8 cellular contexts compared by ENCODE assay signal in genomic region chr3:15629860-15630597, GRCh38. TPM values are rescaled to one million over a fixed set of nuclear protein-coding genes. Genes with fewer than 3 reads are reported as not detected.
DNase-seq lines count a peak whose midpoint lies in the region; ATAC-seq and TF ChIP-seq lines count a peak whose summit lies in the region.

No MANE protein-coding gene starts in this region.

- H3K4me1 ChIP-seq in A673 (ENCODE audit: insufficient read depth, low read length, poor library complexity, severe bottlenecking) (peaks cover 22% of the 10 kb centered on the region), liver (ENCODE audit: control insufficient read depth in 4 of 4, insufficient read depth in 4 of 4, low read length in 3 of 4) (peaks cover 0 to 24% (median 11%) of the 10 kb centered on the region in 4 donors)

- H3K9me3 ChIP-seq in A673 (ENCODE audit: low read depth, low read length, poor library complexity, severe bottlenecking) (no peaks in the 10 kb centered on the region), liver (ENCODE audit: control insufficient read depth in 4 of 4, low read length in 3 of 4) (no peaks in the 10 kb centered on the region)

- H3K4me3 ChIP-seq in A673 (ENCODE audit: low read depth, low read length, poor library complexity, severe bottlenecking) (peak overlapping the region; percentile 20), coronary artery (peak overlapping the region; percentile 59), liver (ENCODE audit: low read depth in 1 of 3, low read length in 3 of 3) (peak overlapping the region in 1 of 3 donors; percentile 15)

- H3K27ac ChIP-seq in A673 (ENCODE audit: low read depth, low read length, poor library complexity, severe bottlenecking) (no peak overlapping the region), VCaP (peak overlapping the region; percentile 84), coronary artery (peak overlapping the region in 1 of 2 donors; percentile 0), liver (ENCODE audit: low read depth in 1 of 2, low read length in 2 of 2) (peak overlapping the region in 1 of 2 donors; percentile 27)

- POLR2A ChIA-PET in A673 (lab: Charles Lee; ENCODE audit: low non-redundant PET) = no interaction called here

- peak; percentile 87 for DNase-seq in A673 (ENCODE audit: low spot score)
- DNase-seq in NCI-H2029 treated with DMSO at 0.1 percent for 48 hours (lab: John Stamatoyannopoulos, UW) = peak; percentile 60
- no peak for DNase-seq in coronary artery (ENCODE audit: low spot score)
- DNase-seq in stimulated activated CD8-positive, alpha-beta memory T cell treated with anti-CD3 and anti-CD28 coated beads, Interleukin-12 subunit alpha, Interleukin-12 subunit beta, amount 100 ng/mL, for 4 hours (ENCODE audit: low read depth) = peak; percentile 25

- H3K9ac ChIP-seq in liver (ENCODE audit: low read depth in 1 of 2, low read length in 2 of 2) = peak overlapping the region; percentile 43 to 61

- peak; percentile 79 to 82 for TF ChIP-seq RAD21 in liver (IDR thresholded peaks at IDR 0.05)

- H3K36me3 ChIP-seq in A673 (ENCODE audit: insufficient read depth, low read length, poor library complexity, severe bottlenecking) (no peaks in the 10 kb centered on the region), liver (ENCODE audit: control insufficient read depth in 4 of 4, insufficient read depth in 3 of 4, low read depth in 1 of 4, low read length in 3 of 4) (no peaks in the 10 kb centered on the region)

- intact Hi-C loops in A673 (cut with micrococcal nuclease; ENCODE audit: unreplicated experiment) = loop anchor here (1.0 to 5.0 kb wide), 3 partner anchors 182 to 617 kb away; no protein-coding TSS in a partner anchor

- 41% methylated on average over 10 of the region's 10 CpGs for WGBS in liver

- ATAC-seq in GM18499 (IDR thresholded peaks at IDR 0.05; ENCODE audit: insufficient read depth, unreplicated experiment) (peak; percentile 92), HG02885 (IDR thresholded peaks at IDR 0.05; ENCODE audit: poor library complexity, unreplicated experiment) (peak; percentile 98)

- no TSS peak for BruUV-seq in A673 (replicated peaks; lab: Mats Ljungman, UMichigan)

- TF ChIP-seq CTCF in A673 (conservative IDR thresholded peaks at IDR 0.05; ENCODE audit: low read depth, low read length) = peak; percentile 84
- TF ChIP-seq CTCF in VCaP (conservative IDR thresholded peaks at IDR 0.05) = peak; percentile 90
- TF ChIP-seq CTCF in coronary artery (IDR thresholded peaks at IDR 0.05) = peak; percentile 41
- TF ChIP-seq CTCF in liver (IDR thresholded peaks at IDR 0.05; ENCODE audit: low read depth, low read length, missing input control) = peak; percentile 77

- CTCF ChIA-PET in A673 (lab: Charles Lee) = no interaction called here

- H3K27me3 ChIP-seq in A673 (replicated peaks; ENCODE audit: insufficient read depth, low read depth, low read length, poor library complexity) (no peaks in the 10 kb centered on the region), liver (ENCODE audit: control insufficient read depth in 4 of 4, insufficient read depth in 4 of 4, low read length in 3 of 4) (no peaks in the 10 kb centered on the region)

TF ChIP-seq in liver, 16 proteins besides CTCF, POLR2A, EP300 and RAD21:
- TF ChIP-seq REST (IDR thresholded peaks at IDR 0.05) (no peak), MAX (IDR thresholded peaks at IDR 0.05) (no peak), ZBTB33 (IDR thresholded peaks at IDR 0.05) (no peak), FOXA2 (IDR thresholded peaks at IDR 0.05) (no peak), ATF3 (IDR thresholded peaks at IDR 0.05) (no peak), YY1 (IDR thresholded peaks at IDR 0.05) (no peak), HNF4A (conservative IDR thresholded peaks at IDR 0.05) (peak in 1 of 2 donors; percentile 23), SP1 (IDR thresholded peaks at IDR 0.05) (no peak), RXRA (IDR thresholded peaks at IDR 0.05) (peak in 1 of 2 donors; percentile 22), HNF4G (IDR thresholded peaks at IDR 0.05) (no peak), EGR1 (IDR thresholded peaks at IDR 0.05; ENCODE audit: low read depth in 2 of 2) (no peak), NR2F2 (IDR thresholded peaks at IDR 0.05) (peak; percentile 10), JUND (IDR thresholded peaks at IDR 0.05) (no peak), GABPA (IDR thresholded peaks at IDR 0.05 in 1 of 2, conservative IDR thresholded peaks at IDR 0.05 in 1 of 2) (no peak), TAF1 (conservative IDR thresholded peaks at IDR 0.05) (no peak), FOXA1 (IDR thresholded peaks at IDR 0.05) (no peak)

RNA-seq across cellular contexts. Expression of gene BTD, which starts 28.5 kb away (rescaled TPM):
- 5.6 and 7.6 TPM in 2 replicates for total RNA-seq in A673 (2021)
- 10 to 100 TPM; 45.8 to 78.1 TPM for total RNA-seq in liver
- 10 to 100 TPM; 46.6 to 49.0 TPM for polyA plus RNA-seq in liver

RNA-seq across cellular contexts. Expression of gene HACL1, which starts 28.7 kb away (rescaled TPM):
- total RNA-seq in A673 (2021) = 18.6 and 22.0 TPM in 2 replicates
- 10 to 100 TPM; 13.4 to 46.9 TPM for total RNA-seq in liver
- polyA plus RNA-seq in liver = 10 to 100 TPM; 28.2 to 36.2 TPM
